Comparison of ENCODE assay signal across 8 cellular contexts in genomic region chr1:8816306-8816705, GRCh38. TPM values are rescaled to one million over a fixed set of nuclear protein-coding genes. Genes with fewer than 3 reads are reported as not detected.
DNase-seq lines count a peak whose midpoint lies in the region; TF ChIP-seq lines count a peak whose summit lies in the region.

No MANE protein-coding gene starts in this region.

- no peaks in the 10 kb centered on the region for H3K27me3 ChIP-seq in Karpas-422 (ENCODE audit: low read length)

- H3K27me3 Mint-ChIP-seq in Calu3 (ENCODE audit: unreplicated experiment) (no peaks in the 10 kb centered on the region), mesothelial cell of epicardium (ENCODE audit: low read depth) (no peaks in the 10 kb centered on the region)

- peak overlapping the region; percentile 81 for H3K4me3 Mint-ChIP-seq in Calu3 (ENCODE audit: low read depth, unreplicated experiment)
- peak overlapping the region; percentile 82 for H3K4me3 Mint-ChIP-seq in mesothelial cell of epicardium

- H3K9me2 ChIP-seq in Karpas-422 (replicated peaks; ENCODE audit: insufficient read depth, low read length) = no peaks in the 10 kb centered on the region

- peak overlapping the region; percentile 96 for H3K9ac ChIP-seq in Karpas-422 (ENCODE audit: low read length)

- H3K27ac ChIP-seq in Karpas-422 (ENCODE audit: low read length) = no peak overlapping the region
- H3K27ac ChIP-seq in caudate nucleus (ENCODE audit: low read depth, low read length) = peak overlapping the region; percentile 96

- intact Hi-C loops in Calu3 (cut with micrococcal nuclease; ENCODE audit: unreplicated experiment) = loop anchor here (5.0 kb wide), 1 partner anchor 74 kb away; no protein-coding TSS in a partner anchor

- H3K79me2 ChIP-seq in Karpas-422 (ENCODE audit: low read length) = no peaks in the 10 kb centered on the region

- H3K9me3 Mint-ChIP-seq in Calu3 (ENCODE audit: low read depth, unreplicated experiment) (no peaks in the 10 kb centered on the region), mesothelial cell of epicardium (no peaks in the 10 kb centered on the region)

- peaks cover 30% of the 10 kb centered on the region for H3K36me3 Mint-ChIP-seq in Calu3 (ENCODE audit: insufficient read depth, unreplicated experiment)
- H3K36me3 Mint-ChIP-seq in mesothelial cell of epicardium = no peaks in the 10 kb centered on the region

- CTCF ChIA-PET in Calu3 (lab: Charles Lee) = no interaction called here

- H3K36me3 ChIP-seq in Karpas-422 (ENCODE audit: insufficient read depth, low read length) = no peaks in the 10 kb centered on the region

- BruUV-seq in Calu3 (replicated peaks; lab: Mats Ljungman, UMichigan) = no TSS peak

- H3K4me1 Mint-ChIP-seq in Calu3 (ENCODE audit: low read depth, unreplicated experiment) = peaks cover 39% of the 10 kb centered on the region
- H3K4me1 Mint-ChIP-seq in mesothelial cell of epicardium = peaks cover 54% of the 10 kb centered on the region

- DNase-seq in Calu3 (no peak), Karpas-422 (no peak), caudate nucleus (lab: John Stamatoyannopoulos, UW) (no peak), mesothelial cell of epicardium (ENCODE audit: low spot score in 2 of 2, unreplicated experiment in 2 of 2) (no peak), NCI-H187 (lab: John Stamatoyannopoulos, UW) (no peak), HuH-7 (ENCODE audit: low spot score) (no peak), NCI-H446 treated with DMSO at 0.1 percent for 48 hours (lab: John Stamatoyannopoulos, UW) (no peak)
- DNase-seq in activated CD4-positive, alpha-beta T cell treated with anti-CD3 and anti-CD28 coated beads for 4 hours = no peak

- no peaks in the 10 kb centered on the region for H3K9me3 ChIP-seq in Karpas-422 (ENCODE audit: low read length)

- H3K4me3 ChIP-seq in Karpas-422 (ENCODE audit: low read length) = peak overlapping the region; percentile 96

- H2AFZ ChIP-seq in Karpas-422 (ENCODE audit: low read length) = no peak overlapping the region

- H3K4me1 ChIP-seq in Karpas-422 (ENCODE audit: low read length) = peaks cover 32% of the 10 kb centered on the region

- peak overlapping the region; percentile 93 for H3K4me2 ChIP-seq in Karpas-422 (ENCODE audit: low read depth, low read length, poor library complexity, severe bottlenecking)

- H3K27ac Mint-ChIP-seq in Calu3 (ENCODE audit: unreplicated experiment) (peak overlapping the region; percentile 89), mesothelial cell of epicardium (peak overlapping the region; percentile 96)

- peaks cover 30% of the 10 kb centered on the region; the same call in 1 of the 2 replicates for H4K20me1 ChIP-seq in Karpas-422 (ENCODE audit: insufficient read depth, low read depth, low read length)

- no peak for TF ChIP-seq CTCF in Calu3 (IDR thresholded peaks at IDR 0.05; ENCODE audit: unreplicated experiment)
- TF ChIP-seq CTCF in mesothelial cell of epicardium (IDR thresholded peaks at IDR 0.05; ENCODE audit: unreplicated experiment) = no peak

RNA-seq across cellular contexts. Expression of gene RERE, which starts 1.1 kb away (rescaled TPM):
- total RNA-seq in Calu3 (2022) (45.9 and 52.8 TPM in 2 replicates), mesothelial cell of epicardium (177 to 187 TPM (median 187 TPM) in 3 replicates)
- total RNA-seq in Karpas-422 (2014; rRNA removed; shearing (Covaris generic); ENCODE audit: low replicate concordance) = 55.2 and 79.9 TPM in 2 replicates
